Comparison of ENCODE assay signal across 7 cellular contexts in genomic region chr1:144546274-144547171, GRCh38. TPM values are rescaled to one million over a fixed set of nuclear protein-coding genes. Genes with fewer than 3 reads are reported as not detected.
A peak's percentile ranks its signal among the peaks of the same experiment; 100 is the strongest.
DNase-seq lines count a peak whose midpoint lies in the region; ATAC-seq and TF ChIP-seq lines count a peak whose summit lies in the region.
"Not testable (repeated sequence)": the region's sequence is repeated elsewhere in the genome, so short reads cannot be mapped to it uniquely, and the experiment has no call there.

No MANE protein-coding gene starts in this region.

- not testable (repeated sequence) for TF ChIP-seq CTCF in sigmoid colon (IDR thresholded peaks at IDR 0.05)

- WGBS in sigmoid colon, 2 donors, result 2 to 16% methylated on average over 29 to 30 of the region's 37 CpGs

- H3K4me3 ChIP-seq in iPS-20b (ENCODE audit: low read length) (peak overlapping the region; percentile 73), sigmoid colon (peak overlapping the region; percentile 33 to 49 (median 43))

- not testable (repeated sequence) for H3K4me1 ChIP-seq in iPS-20b (ENCODE audit: insufficient read depth, low read length); sigmoid colon

- H3K27ac ChIP-seq in iPS-20b (ENCODE audit: low read length) (peak overlapping the region; percentile 77), sigmoid colon (peak overlapping the region; percentile 87 to 93 (median 89))

- intact Hi-C loops in sigmoid colon (cut with DNase I), result not testable (repeated sequence)

- H3K27me3 Mint-ChIP-seq in central memory CD8-positive, alpha-beta T cell, result not testable (repeated sequence)

- DNase-seq in NCI-H2227 (lab: John Stamatoyannopoulos, UW; ENCODE audit: unreplicated experiment) (peak; percentile 82), sigmoid colon (peak; percentile 92)
- DNase-seq in activated CD4-positive, alpha-beta T cell treated with anti-CD3 and anti-CD28 coated beads for 24 hours (ENCODE audit: low read depth in 2 of 2), result peak; percentile 52 to 61
- peak; percentile 69 to 75 for DNase-seq in central memory CD8-positive, alpha-beta T cell (ENCODE audit: low spot score in 2 of 2)

- not testable (repeated sequence) for TF ChIP-seq EP300 in sigmoid colon (IDR thresholded peaks at IDR 0.05)

- peak; percentile 64 to 65 for TF ChIP-seq POLR2A in sigmoid colon (IDR thresholded peaks at IDR 0.05)

- ATAC-seq in GM18520 (IDR thresholded peaks at IDR 0.05; ENCODE audit: unreplicated experiment), result peak; percentile 63
- ATAC-seq in HG02973 (IDR thresholded peaks at IDR 0.05; ENCODE audit: unreplicated experiment), result peak; percentile 79
- peak; percentile 91 for ATAC-seq in central memory CD8-positive, alpha-beta T cell (replicated peaks; ENCODE audit: extremely low read depth, poor library complexity, severe bottlenecking)

- H3K27me3 ChIP-seq in iPS-20b (ENCODE audit: insufficient read depth, low read length); sigmoid colon: not testable (repeated sequence)

- H3K9me3 ChIP-seq in iPS-20b (ENCODE audit: insufficient read depth, low read depth, low read length); sigmoid colon: not testable (repeated sequence)

- H3K36me3 Mint-ChIP-seq in central memory CD8-positive, alpha-beta T cell (ENCODE audit: insufficient read depth), result peaks cover 11% of the 10 kb centered on the region

- peak overlapping the region; percentile 84 for H3K4me3 Mint-ChIP-seq in central memory CD8-positive, alpha-beta T cell

- H3K4me1 Mint-ChIP-seq in central memory CD8-positive, alpha-beta T cell, result peaks cover 25% of the 10 kb centered on the region

- peak overlapping the region; percentile 99 for H3K27ac Mint-ChIP-seq in central memory CD8-positive, alpha-beta T cell (ENCODE audit: low read depth)

- not testable (repeated sequence) for H3K36me3 ChIP-seq in iPS-20b (ENCODE audit: insufficient read depth, low read depth, low read length); sigmoid colon

- peak overlapping the region; percentile 93 for H3K9ac ChIP-seq in iPS-20b (ENCODE audit: low read depth, low read length)

- H3K9me3 Mint-ChIP-seq in central memory CD8-positive, alpha-beta T cell, result not testable (repeated sequence)

RNA-seq across cellular contexts. Expression of gene PPIAL4F, which starts 46.2 kb away (rescaled TPM):
- total RNA-seq in sigmoid colon, result not detected
- polyA plus RNA-seq in sigmoid colon, result not detected

Comparison
In these comparisons a context has a peak if more than half of its experiments do, and no peak if none do; other contexts are left out.
1. Peak in every context shown above with its lines: DNase-seq, ATAC-seq, H3K4me3 ChIP-seq and H3K27ac ChIP-seq.